In genomic region chr4:85707591-85707990, GRCh38 we compare ENCODE assay signal across 10 cellular contexts.
A peak's percentile ranks its signal among the peaks of the same experiment; 100 is the strongest.
DNase-seq lines count a peak whose midpoint lies in the region; ATAC-seq and TF ChIP-seq lines count a peak whose summit lies in the region.
"Had no signal": no experiment of that assay in that cellular context is flagged by ENCODE, and none has a peak within 500 bp of the region (broad histone marks: within the 10 kb centered on the region; RNA-seq: fewer than 3 reads in every experiment).

No MANE protein-coding gene starts in this region.

- H3K36me3 ChIP-seq in neutrophil (no peaks in the 10 kb centered on the region), ascending aorta (no peaks in the 10 kb centered on the region)

- H3K4me3 ChIP-seq in neutrophil (ENCODE audit: low read depth in 1 of 2, low read length in 1 of 2) (peak overlapping the region; percentile 23 to 26), ascending aorta (no peak overlapping the region)

- DNase-seq in ascending aorta (ENCODE audit: low spot score in 2 of 2) = no peak
- DNase-seq in NCI-H146 (lab: John Stamatoyannopoulos, UW) = no peak
- DNase-seq in hippocampal formation (lab: John Stamatoyannopoulos, UW) = no peak
- no peak for DNase-seq in NCI-H1048 (lab: John Stamatoyannopoulos, UW)
- DNase-seq: activated CD8-positive, alpha-beta memory T cell treated with anti-CD3 and anti-CD28 coated beads for 24 hours; IMR-90 had no signal

- H3K9me3 ChIP-seq in neutrophil = no peaks in the 10 kb centered on the region
- no peaks in the 10 kb centered on the region for H3K9me3 ChIP-seq in ascending aorta

- peak; percentile 70 for ATAC-seq in GM18873 (IDR thresholded peaks at IDR 0.05; ENCODE audit: low FRiP score, unreplicated experiment)
- ATAC-seq in HG02588 (IDR thresholded peaks at IDR 0.05; ENCODE audit: unreplicated experiment) = peak; percentile 84
- ATAC-seq in HG03558 (IDR thresholded peaks at IDR 0.05; ENCODE audit: extremely low read depth, unreplicated experiment) = peak; percentile 83

- H3K27me3 ChIP-seq in neutrophil = no peaks in the 10 kb centered on the region
- H3K27me3 ChIP-seq in ascending aorta = no peaks in the 10 kb centered on the region

- H3K4me1 ChIP-seq in neutrophil (ENCODE audit: control insufficient read depth in 1 of 2, insufficient read depth in 1 of 2, low read depth in 1 of 2, low read length in 1 of 2) (peaks cover 33 to 35% of the 10 kb centered on the region in 2 experiments), ascending aorta (no peaks in the 10 kb centered on the region)

- H3K27ac ChIP-seq in neutrophil (peak overlapping the region; percentile 63), ascending aorta (no peak overlapping the region)

- intact Hi-C loops in ascending aorta (cut with DNase I) = no loop called here

- no peak for TF ChIP-seq CTCF in neutrophil (IDR thresholded peaks at IDR 0.05)
- TF ChIP-seq CTCF in ascending aorta (IDR thresholded peaks at IDR 0.05) = no peak

Comparison
In these comparisons a context has a peak if more than half of its experiments do, and no peak if none do; other contexts are left out.
1. H3K4me3 ChIP-seq: peak in neutrophil (2 of 2); none in ascending aorta (0 of 2).
2. Peak in every context shown above with its lines, with median percentiles within 50 percentile points of each other: ATAC-seq.